ENCODE assay signal across 8 cellular contexts in the genomic region with DNA sequence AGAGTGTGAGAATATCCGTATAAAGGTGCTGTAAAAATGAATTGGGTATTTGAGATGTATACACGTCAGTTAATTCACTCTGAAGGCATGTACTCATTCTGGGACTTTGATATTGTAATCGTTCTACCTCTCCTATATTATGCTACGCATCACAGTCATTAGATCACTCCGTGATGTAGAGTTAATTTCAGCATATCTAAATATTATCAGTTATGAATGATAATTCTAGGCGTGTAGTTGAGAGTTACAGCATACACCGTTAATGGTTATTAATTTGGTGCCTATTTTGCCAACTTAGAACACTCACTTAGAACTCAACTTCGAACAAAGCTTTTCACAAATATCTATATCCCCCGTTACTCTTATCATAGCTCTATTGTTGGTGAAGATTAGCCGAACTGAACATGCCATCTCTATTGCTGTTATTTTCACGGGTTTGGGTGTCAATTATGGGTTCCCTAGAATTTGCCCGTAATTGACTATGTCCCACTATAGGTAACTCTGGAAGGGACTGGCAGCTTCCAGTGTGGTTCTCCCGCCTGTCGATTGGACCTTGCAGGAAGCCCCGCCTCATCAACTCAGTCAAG. TPM values are rescaled to one million over a fixed set of nuclear protein-coding genes. Genes with fewer than 3 reads are reported as not detected.
DNase-seq lines count a peak whose midpoint lies in the region; ATAC-seq, FAIRE-seq and TF ChIP-seq lines count a peak whose summit lies in the region.

No MANE protein-coding gene starts in this region.

- WGBS in testis, 2 donors: 18 to 19% methylated on average over 14 to 15 of the region's 15 CpGs

- peaks cover 38% of the 10 kb centered on the region for H3K79me2 ChIP-seq in MM.1S (ENCODE audit: low read length)

- H3K27ac ChIP-seq in MM.1S (ENCODE audit: low read length) (no peak overlapping the region), kidney (ENCODE audit: low read depth in 2 of 2, low read length in 2 of 2) (peak overlapping the region in 1 of 2 donors; percentile 90), testis (peak overlapping the region in 1 of 2 donors; percentile 90)

- TF ChIP-seq CTCF in GM06990 (IDR thresholded peaks at IDR 0.05; ENCODE audit: insufficient read depth, low read length, poor library complexity, severe bottlenecking) (no peak), MM.1S (IDR thresholded peaks at IDR 0.05; ENCODE audit: low read length) (no peak), kidney (IDR thresholded peaks at IDR 0.05; ENCODE audit: borderline replicate concordance, extremely low read depth, insufficient read depth) (peak; percentile 5), testis (IDR thresholded peaks at IDR 0.05) (no peak)

- 0 out of 2 replicates have a peak, but pooled peaks cover 3% of the 10 kb centered on the region for H3F3A ChIP-seq in MM.1S (ENCODE audit: insufficient read depth, low read length)

- no peak for ATAC-seq in GM19328 (IDR thresholded peaks at IDR 0.05; ENCODE audit: unreplicated experiment)

- H3K36me3 ChIP-seq in GM06990 (ENCODE audit: control insufficient read depth, insufficient read depth, low read length) (no peaks in the 10 kb centered on the region), MM.1S (replicated peaks; ENCODE audit: insufficient read depth, low read length) (no peaks in the 10 kb centered on the region), kidney (ENCODE audit: control insufficient read depth in 1 of 2, insufficient read depth in 2 of 2, low read length in 2 of 2) (no peaks in the 10 kb centered on the region), testis (ENCODE audit: low read depth, missing control alignments) (no peaks in the 10 kb centered on the region)

- no peak for TF ChIP-seq POLR2A in testis (IDR thresholded peaks at IDR 0.05)

- H2AFZ ChIP-seq in MM.1S (ENCODE audit: low read length): peak overlapping the region; percentile 76

- intact Hi-C loops in kidney (cut with DNase I): loop anchor here (10.0 kb wide), 1 partner anchor 133 kb away; no protein-coding TSS in a partner anchor
- intact Hi-C loops in testis (cut with DNase I; ENCODE audit: low total_unique reads): loop anchor here (10.0 kb wide), 1 partner anchor 143 kb away; no protein-coding TSS in a partner anchor

- H4K20me1 ChIP-seq in MM.1S (ENCODE audit: insufficient read depth, low read length): no peaks in the 10 kb centered on the region

- H3K9me2 ChIP-seq in MM.1S (replicated peaks; ENCODE audit: insufficient read depth, low read length): no peaks in the 10 kb centered on the region

- H3K27me3 ChIP-seq in GM06990 (replicated peaks; ENCODE audit: control insufficient read depth, insufficient read depth, low read length) (no peaks in the 10 kb centered on the region), MM.1S (replicated peaks; ENCODE audit: insufficient read depth, low read length) (no peaks in the 10 kb centered on the region), testis (no peaks in the 10 kb centered on the region)

- DNase-seq in GM06990 (ENCODE audit: extremely low read depth, insufficient read length): no peak
- no peak for DNase-seq in MM.1S
- DNase-seq in amniotic stem cell (lab: John Stamatoyannopoulos, UW): peak; percentile 83
- DNase-seq in kidney: no peak
- no peak for DNase-seq in testis
- DNase-seq in glomerular visceral epithelial cell (ENCODE audit: extremely low spot score): no peak
- DNase-seq in COLO668 (lab: John Stamatoyannopoulos, UW; ENCODE audit: unreplicated experiment): no peak

- H3K4me1 ChIP-seq in MM.1S (ENCODE audit: low read length) (peaks cover 18% of the 10 kb centered on the region), kidney (ENCODE audit: control insufficient read depth in 1 of 2, insufficient read depth in 1 of 2, low read depth in 1 of 2, low read length in 2 of 2) (peaks cover 0 to 13% of the 10 kb centered on the region in 2 donors), testis (peaks cover 2% of the 10 kb centered on the region)

- H3K4me3 ChIP-seq in GM06990 (replicated peaks; ENCODE audit: low read depth, low read length): peak overlapping the region; percentile 70
- H3K4me3 ChIP-seq in MM.1S (ENCODE audit: low read length): peak overlapping the region; percentile 98
- H3K4me3 ChIP-seq in kidney (ENCODE audit: low read length in 2 of 2): peak overlapping the region; percentile 73 to 82
- H3K4me3 ChIP-seq in testis: peak overlapping the region; percentile 82 to 94

- H3K9ac ChIP-seq in MM.1S (ENCODE audit: low read length) (peak overlapping the region; percentile 14; the same call in 1 of the 2 replicates), kidney (ENCODE audit: low read length in 2 of 2) (peak overlapping the region in 1 of 2 donors; percentile 85)

- peak overlapping the region; percentile 89 for H3K4me2 ChIP-seq in MM.1S (ENCODE audit: low read depth, low read length)

- H3K9me3 ChIP-seq in MM.1S (replicated peaks; ENCODE audit: insufficient read depth, low read length) (no peaks in the 10 kb centered on the region), kidney (ENCODE audit: control insufficient read depth in 1 of 2, low read length in 2 of 2) (no peaks in the 10 kb centered on the region), testis (no peaks in the 10 kb centered on the region)

- FAIRE-seq in kidney (lab: Jason Lieb, UNC): no peak

RNA-seq across cellular contexts. Expression of a gene that starts 0.4 kb away (rescaled TPM):
- 37.6 TPM for total RNA-seq in kidney
- polyA plus RNA-seq in kidney (ENCODE audit: insufficient read depth, low read depth, low replicate concordance): 18.6 TPM
- total RNA-seq in testis: 10 to 100 TPM; 16.9 to 20.0 TPM
- polyA plus RNA-seq in testis (ENCODE audit: insufficient read depth, low read depth, low replicate concordance): 15.0 TPM
